Comparison of ENCODE assay signal across 24 cellular contexts in genomic region chr2:192465145-192465544, GRCh38.
"Had no signal": no experiment of that assay in that cellular context is flagged by ENCODE, and none has a peak within 500 bp of the region (broad histone marks: within the 10 kb centered on the region; RNA-seq: fewer than 3 reads in every experiment).

No MANE protein-coding gene starts in this region.

- H3K9me3 ChIP-seq: esophagus muscularis mucosa, gastroesophageal sphincter, heart left ventricle, left lung, ovary, right atrium auricular region, thyroid gland had no signal

- H3K36me3 ChIP-seq: esophagus muscularis mucosa, gastroesophageal sphincter, heart left ventricle, left lung, ovary, right atrium auricular region, thyroid gland had no signal

- ATAC-seq: foreskin keratinocyte; gastroesophageal sphincter; heart left ventricle; left lung; natural killer cell; sciatic nerve; stimulated activated naive CD8-positive, alpha-beta T cell treated with anti-CD3 and anti-CD28 coated beads, Interleukin-15, amount 100 ng/mL, for 72 hours had no signal

- DNase-seq: dermis blood vessel endothelial cell; effector memory CD4-positive, alpha-beta T cell; foreskin keratinocyte; heart left ventricle; kidney; left lung; natural killer cell; occipital lobe; ovary; stimulated activated CD4-positive, alpha-beta T cell treated with anti-CD3 and anti-CD28 coated beads, Interleukin-12 subunit alpha, Interleukin-12 subunit beta, amount 100 ng/mL, for 4 hours; stimulated activated CD4-positive, alpha-beta T cell treated with anti-CD3 and anti-CD28 coated beads, Interleukin-1b, Interleukin-23, amount 100 ng/mL, for 48 hours; stimulated activated CD4-positive, alpha-beta T cell treated with anti-CD3 and anti-CD28 coated beads, Interleukin-4, amount 100 ng/mL, for 1 hour; stimulated activated CD8-positive, alpha-beta memory T cell treated with anti-CD3 and anti-CD28 coated beads, Interleukin-4, amount 100 ng/mL, for 48 hours; stimulated activated naive CD4-positive, alpha-beta T cell; stimulated activated naive CD8-positive, alpha-beta T cell treated with anti-CD3 and anti-CD28 coated beads, Interleukin-15, amount 100 ng/mL, for 72 hours; thyroid gland; trophoblast cell had no signal

- H3K4me1 ChIP-seq: esophagus muscularis mucosa, foreskin keratinocyte, gastroesophageal sphincter, heart left ventricle, left lung, right atrium auricular region, thyroid gland had no signal

- H3K27me3 ChIP-seq: esophagus muscularis mucosa, foreskin keratinocyte, gastroesophageal sphincter, heart left ventricle, hepatocyte, left lung, ovary, right atrium auricular region, thyroid gland had no signal

- H3K4me3 ChIP-seq: coronary artery, esophagus muscularis mucosa, gastroesophageal sphincter, heart left ventricle, hepatocyte, left lung, ovary, right atrium auricular region, smooth muscle cell, thyroid gland had no signal

- H3K27ac ChIP-seq: coronary artery, esophagus muscularis mucosa, foreskin keratinocyte, gastroesophageal sphincter, heart left ventricle, hepatocyte, left lung, ovary, right atrium auricular region, thyroid gland had no signal
